In genomic region chr9:131478911-131479310, GRCh38 we compare ENCODE assay signal across 12 cellular contexts. TPM values are rescaled to one million over a fixed set of nuclear protein-coding genes. Genes with fewer than 3 reads are reported as not detected.
DNase-seq lines count a peak whose midpoint lies in the region; ATAC-seq, FAIRE-seq and TF ChIP-seq lines count a peak whose summit lies in the region.
"Had no signal": no experiment of that assay in that cellular context is flagged by ENCODE, and none has a peak within 500 bp of the region (broad histone marks: within the 10 kb centered on the region; RNA-seq: fewer than 3 reads in every experiment).

No MANE protein-coding gene starts in this region.

- POLR2A ChIA-PET in WTC11 (lab: Charles Lee) (no interaction called here), HEK293T (lab: Yijun Ruan, JAX) (no interaction called here)

- no peak for FAIRE-seq in kidney (lab: Jason Lieb, UNC)
- FAIRE-seq: G401.6 had no signal

- H3K4me1 Mint-ChIP-seq in activated T-cell treated with anti-CD3 and anti-CD28 coated beads, Interleukin-2, amount 50 U/mL, for 24 hours (ENCODE audit: low read depth): peaks cover 13% of the 10 kb centered on the region
- H3K4me1 Mint-ChIP-seq in activated T-cell treated with anti-CD3 and anti-CD28 coated beads, Interleukin-2, amount 50 U/mL, for 4 hours (ENCODE audit: low read depth): peaks cover 3% of the 10 kb centered on the region
- H3K4me1 Mint-ChIP-seq in WTC11 (no peaks in the 10 kb centered on the region), type B pancreatic cell (ENCODE audit: unreplicated experiment) (no peaks in the 10 kb centered on the region)

- H3K9me3 ChIP-seq in kidney (ENCODE audit: control insufficient read depth in 1 of 2, low read length in 2 of 2): no peaks in the 10 kb centered on the region
- H3K9me3 ChIP-seq: Peyer's patch had no signal

- no peaks in the 10 kb centered on the region for H3K27me3 Mint-ChIP-seq in activated T-cell treated with anti-CD3 and anti-CD28 coated beads, Interleukin-2, amount 50 U/mL, for 24 hours
- no peaks in the 10 kb centered on the region for H3K27me3 Mint-ChIP-seq in activated T-cell treated with anti-CD3 and anti-CD28 coated beads, Interleukin-2, amount 50 U/mL, for 4 hours (ENCODE audit: low read depth)
- H3K27me3 Mint-ChIP-seq in WTC11 (ENCODE audit: low read depth) (no peaks in the 10 kb centered on the region; the same call in 1 of the 2 replicates), type B pancreatic cell (no peaks in the 10 kb centered on the region)
- H3K27me3 Mint-ChIP-seq: B cell had no signal

- no peak for ATAC-seq in activated T-cell treated with anti-CD3 and anti-CD28 coated beads, Interleukin-2, amount 50 U/mL, for 4 hours
- ATAC-seq in WTC11: no peak

- no peak overlapping the region for H3K4me3 ChIP-seq in kidney (ENCODE audit: low read length in 2 of 2)
- H3K4me3 ChIP-seq: Peyer's patch had no signal

- CTCF ChIA-PET in WTC11 (lab: Charles Lee) (interaction anchor here (1.3 kb wide), 1 partner anchor 25 kb away, joined by 3 read pairs; no protein-coding TSS in a partner anchor), HEK293T (lab: Yijun Ruan, JAX) (no interaction called here)

- no peaks in the 10 kb centered on the region for H3K9me3 Mint-ChIP-seq in activated T-cell treated with anti-CD3 and anti-CD28 coated beads, Interleukin-2, amount 50 U/mL, for 24 hours
- no peaks in the 10 kb centered on the region for H3K9me3 Mint-ChIP-seq in activated T-cell treated with anti-CD3 and anti-CD28 coated beads, Interleukin-2, amount 50 U/mL, for 4 hours
- H3K9me3 Mint-ChIP-seq in WTC11: no peaks in the 10 kb centered on the region
- H3K9me3 Mint-ChIP-seq in type B pancreatic cell: no peaks in the 10 kb centered on the region

- peak overlapping the region; percentile 28 for H3K27ac Mint-ChIP-seq in activated T-cell treated with anti-CD3 and anti-CD28 coated beads, Interleukin-2, amount 50 U/mL, for 24 hours
- H3K27ac Mint-ChIP-seq in WTC11 (peak overlapping the region; percentile 36; the same call in 1 of the 2 replicates), type B pancreatic cell (peak overlapping the region; percentile 26)
- H3K27ac Mint-ChIP-seq: B cell had no signal

- no peak for TF ChIP-seq CTCF in WTC11 (IDR thresholded peaks at IDR 0.05)
- no peak for TF ChIP-seq CTCF in kidney (IDR thresholded peaks at IDR 0.05; ENCODE audit: borderline replicate concordance, extremely low read depth, insufficient read depth)
- no peak for TF ChIP-seq CTCF in type B pancreatic cell (conservative IDR thresholded peaks at IDR 0.05)

- peaks cover 50 to 73% of the 10 kb centered on the region in 2 donors for H3K36me3 ChIP-seq in kidney (ENCODE audit: control insufficient read depth in 1 of 2, insufficient read depth in 2 of 2, low read length in 2 of 2)

- intact Hi-C loops in kidney (cut with DNase I): no loop called here

- no peak overlapping the region for H3K9ac ChIP-seq in kidney (ENCODE audit: low read length in 2 of 2)

- DNase-seq in activated T-cell treated with anti-CD3 and anti-CD28 coated beads, Interleukin-2, amount 50 U/mL, for 24 hours: no peak
- DNase-seq in activated T-cell treated with anti-CD3 and anti-CD28 coated beads, Interleukin-2, amount 50 U/mL, for 4 hours: no peak
- DNase-seq in WTC11 (ENCODE audit: low spot score): no peak
- DNase-seq in kidney: peak; percentile 1
- DNase-seq in type B pancreatic cell (ENCODE audit: extremely low spot score, unreplicated experiment): no peak
- DNase-seq in OCI-M2 (lab: John Stamatoyannopoulos, UW; ENCODE audit: unreplicated experiment): no peak
- DNase-seq in HEK293T (ENCODE audit: extremely low spot score): no peak
- DNase-seq: DMS 273 treated with DMSO at 0.1 percent for 48 hours, NCI-H446 treated with DMSO at 0.1 percent for 48 hours had no signal

- H3K4me3 Mint-ChIP-seq in activated T-cell treated with anti-CD3 and anti-CD28 coated beads, Interleukin-2, amount 50 U/mL, for 24 hours: no peak overlapping the region
- H3K4me3 Mint-ChIP-seq in activated T-cell treated with anti-CD3 and anti-CD28 coated beads, Interleukin-2, amount 50 U/mL, for 4 hours: no peak overlapping the region
- H3K4me3 Mint-ChIP-seq in WTC11 (no peak overlapping the region), type B pancreatic cell (no peak overlapping the region)
- H3K4me3 Mint-ChIP-seq: B cell had no signal

- no peak overlapping the region for H3K27ac ChIP-seq in kidney (ENCODE audit: low read depth in 2 of 2, low read length in 2 of 2)
- H3K27ac ChIP-seq: Peyer's patch had no signal

- H3K4me1 ChIP-seq in kidney (ENCODE audit: control insufficient read depth in 1 of 2, insufficient read depth in 1 of 2, low read depth in 1 of 2, low read length in 2 of 2): peaks cover 0 to 3% of the 10 kb centered on the region in 2 donors
- H3K4me1 ChIP-seq: Peyer's patch had no signal

- H3K36me3 Mint-ChIP-seq in activated T-cell treated with anti-CD3 and anti-CD28 coated beads, Interleukin-2, amount 50 U/mL, for 24 hours (ENCODE audit: low read depth): peaks cover 96% of the 10 kb centered on the region
- peaks cover 33% of the 10 kb centered on the region for H3K36me3 Mint-ChIP-seq in activated T-cell treated with anti-CD3 and anti-CD28 coated beads, Interleukin-2, amount 50 U/mL, for 4 hours (ENCODE audit: insufficient read depth)
- H3K36me3 Mint-ChIP-seq in WTC11 (peaks cover 82% of the 10 kb centered on the region), type B pancreatic cell (peaks cover 22% of the 10 kb centered on the region)

TF ChIP-seq in WTC11, 78 proteins besides CTCF, POLR2A, EP300 and RAD21 (continues in another document):
- TF ChIP-seq NR1H2 (CRISPR knock-in tag; IDR thresholded peaks at IDR 0.05) (no peak), ZNF121 (CRISPR knock-in tag; IDR thresholded peaks at IDR 0.05) (no peak), TCF7 (CRISPR knock-in tag; IDR thresholded peaks at IDR 0.05; ENCODE audit: low read depth) (no peak), E2F1 (CRISPR knock-in tag; IDR thresholded peaks at IDR 0.05) (no peak), TP53 (CRISPR knock-in tag; IDR thresholded peaks at IDR 0.05) (no peak), ZNF416 (CRISPR knock-in tag; IDR thresholded peaks at IDR 0.05) (no peak), CDX4 (CRISPR knock-in tag; IDR thresholded peaks at IDR 0.05; ENCODE audit: borderline replicate concordance) (no peak), JAZF1 (CRISPR knock-in tag; IDR thresholded peaks at IDR 0.05) (no peak)

TF ChIP-seq in HEK293T, 16 proteins besides CTCF, POLR2A, EP300 and RAD21:
- TF ChIP-seq SP1 (IDR thresholded peaks at IDR 0.05) (no peak), CTBP1 (IDR thresholded peaks at IDR 0.05; ENCODE audit: borderline replicate concordance) (no peak), NFRKB (IDR thresholded peaks at IDR 0.05) (no peak), ZNF384 (IDR thresholded peaks at IDR 0.05) (no peak), LEF1 (IDR thresholded peaks at IDR 0.05; ENCODE audit: borderline replicate concordance) (no peak), TARDBP (IDR thresholded peaks at IDR 0.05) (no peak), L3MBTL2 (conservative IDR thresholded peaks at IDR 0.05) (no peak), HDGF (IDR thresholded peaks at IDR 0.05; ENCODE audit: borderline replicate concordance) (no peak), ARNT (IDR thresholded peaks at IDR 0.05) (no peak)

RNA-seq across cellular contexts. Expression of gene POMT1, which starts 23.8 kb away (rescaled TPM):
- 10 to 100 TPM; 14.0 to 20.0 (median 16.5) TPM for total RNA-seq in activated T-cell treated with anti-CD3 and anti-CD28 coated beads, Interleukin-2, amount 50 U/mL, for 4 hours
- total RNA-seq in WTC11 (2021) (35.2 to 36.4 TPM (median 36.2 TPM) in 3 replicates), kidney (36.5 TPM), type B pancreatic cell (ENCODE audit: low replicate concordance) (48.7 and 55.4 TPM in 2 replicates)
- polyA plus RNA-seq in kidney (ENCODE audit: insufficient read depth, low read depth, low replicate concordance): 32.3 TPM

RNA-seq across cellular contexts. Expression of gene UCK1, which starts 52.2 kb away (rescaled TPM):
- total RNA-seq in activated T-cell treated with anti-CD3 and anti-CD28 coated beads, Interleukin-2, amount 50 U/mL, for 4 hours: 10 to 100 TPM; 21.1 to 23.3 (median 22.9) TPM
- 28.0 to 30.6 TPM (median 29.6 TPM) in 3 replicates for total RNA-seq in WTC11 (2021)
- 31.3 TPM for total RNA-seq in kidney
- polyA plus RNA-seq in kidney (ENCODE audit: insufficient read depth, low read depth, low replicate concordance): 34.6 TPM
- 25.9 and 36.8 TPM in 2 replicates for total RNA-seq in type B pancreatic cell (ENCODE audit: low replicate concordance)
